In the genomic region with DNA sequence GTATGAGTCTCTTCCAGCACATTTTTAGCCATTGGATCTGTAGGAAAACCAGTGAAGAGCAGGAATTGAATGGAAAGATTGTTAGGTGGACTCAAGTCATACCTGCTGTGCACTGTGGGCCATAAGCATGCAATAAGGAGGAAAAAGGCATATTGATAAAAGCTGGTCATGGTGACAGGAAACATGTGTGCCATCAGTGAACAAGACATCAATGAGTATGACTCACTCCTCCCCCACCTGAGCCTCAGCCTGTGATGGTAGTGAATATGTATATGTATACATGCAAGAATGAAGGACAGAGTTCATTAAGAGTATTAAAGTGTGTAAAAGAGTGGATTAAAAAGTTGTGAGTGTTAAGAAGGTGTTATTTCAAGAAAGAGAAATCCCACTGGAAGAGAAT, we compare ENCODE assay signal across 1 cellular context.
TF ChIP-seq lines count a peak whose summit lies in the region.

No MANE protein-coding gene starts in this region.

TF ChIP-seq in SK-N-SH treated with all-trans-retinoic acid at 6 μM for 48 hours, 23 proteins besides CTCF, POLR2A, EP300 and RAD21 (continued from another document):
- TF ChIP-seq, protein P1, sequence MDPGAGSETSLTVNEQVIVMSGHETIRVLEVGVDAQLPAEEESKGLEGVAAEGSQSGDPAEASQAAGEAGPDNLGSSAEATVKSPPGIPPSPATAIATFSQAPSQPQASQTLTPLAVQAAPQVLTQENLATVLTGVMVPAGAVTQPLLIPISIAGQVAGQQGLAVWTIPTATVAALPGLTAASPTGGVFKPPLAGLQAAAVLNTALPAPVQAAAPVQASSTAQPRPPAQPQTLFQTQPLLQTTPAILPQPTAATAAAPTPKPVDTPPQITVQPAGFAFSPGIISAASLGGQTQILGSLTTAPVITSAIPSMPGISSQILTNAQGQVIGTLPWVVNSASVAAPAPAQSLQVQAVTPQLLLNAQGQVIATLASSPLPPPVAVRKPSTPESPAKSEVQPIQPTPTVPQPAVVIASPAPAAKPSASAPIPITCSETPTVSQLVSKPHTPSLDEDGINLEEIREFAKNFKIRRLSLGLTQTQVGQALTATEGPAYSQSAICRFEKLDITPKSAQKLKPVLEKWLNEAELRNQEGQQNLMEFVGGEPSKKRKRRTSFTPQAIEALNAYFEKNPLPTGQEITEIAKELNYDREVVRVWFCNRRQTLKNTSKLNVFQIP (CRISPR knock-in tag; IDR thresholded peaks at IDR 0.05; ENCODE audit: borderline replicate concordance, low read depth) = no peak
